In the genomic region with DNA sequence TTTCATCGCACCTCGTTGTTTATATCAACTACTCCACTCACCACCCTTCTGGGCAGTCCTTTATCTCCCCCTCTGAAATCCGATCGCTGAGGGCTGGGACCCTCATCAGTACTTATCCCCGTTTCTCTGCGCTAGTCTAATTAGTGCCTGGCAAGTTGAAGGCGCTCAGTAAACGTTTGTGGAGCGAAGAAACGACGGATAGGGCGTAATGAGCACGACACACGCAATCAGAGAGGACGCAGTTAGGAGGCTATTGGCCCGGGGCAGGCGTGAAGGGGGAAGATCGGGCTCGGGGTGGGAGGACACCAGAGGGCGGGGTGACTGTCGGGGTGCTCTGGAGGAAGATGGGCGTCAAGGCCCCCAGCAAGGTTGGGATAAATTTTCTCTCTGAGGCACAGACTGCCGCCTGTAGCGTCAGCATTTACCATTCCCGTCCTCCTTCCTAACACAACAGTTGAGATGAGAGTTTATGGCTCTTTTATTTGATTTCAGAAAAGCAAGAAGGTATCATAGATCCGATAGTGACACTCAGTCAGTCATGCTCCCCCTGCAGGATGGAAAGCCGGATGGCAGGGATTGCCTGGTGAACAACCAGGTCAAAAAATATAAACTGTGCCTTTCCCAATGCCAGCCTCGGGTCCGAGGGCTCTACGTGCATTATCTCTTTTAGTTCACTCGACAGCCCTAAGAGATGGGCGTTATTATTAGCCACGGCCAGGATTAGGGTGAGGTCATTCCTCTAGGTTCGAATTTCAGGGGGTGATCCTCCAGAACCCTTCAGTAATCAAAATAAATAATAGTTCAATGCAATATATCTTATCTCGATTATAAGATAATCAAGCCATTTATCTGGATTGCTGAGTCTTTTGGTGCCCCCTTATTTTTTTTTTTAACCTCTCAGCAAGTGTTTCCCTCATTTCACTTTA, we compare ENCODE assay signal across 8 cellular contexts. TPM values are rescaled to one million over a fixed set of nuclear protein-coding genes. Genes with fewer than 3 reads are reported as not detected.
DNase-seq lines count a peak whose midpoint lies in the region; ATAC-seq, FAIRE-seq and TF ChIP-seq lines count a peak whose summit lies in the region.

No MANE protein-coding gene starts in this region.

- TF ChIP-seq POLR2A in H54 (IDR thresholded peaks at IDR 0.05; ENCODE audit: low read depth, low read length): peak; percentile 18; the same call in 1 of the 2 replicates
- TF ChIP-seq POLR2A in vagina (IDR thresholded peaks at IDR 0.05): peak in 1 of 2 donors; percentile 47

- H3K36me3 ChIP-seq in rectal smooth muscle tissue (ENCODE audit: control insufficient read depth, insufficient read depth, low read length) (no peaks in the 10 kb centered on the region), vagina (no peaks in the 10 kb centered on the region)

- peak overlapping the region; percentile 96 for H3K9ac ChIP-seq in rectal smooth muscle tissue (ENCODE audit: low read length)

- peaks cover 27% of the 10 kb centered on the region for H3K4me1 Mint-ChIP-seq in T-helper 17 cell

- H3K27me3 ChIP-seq in right cardiac atrium (ENCODE audit: control insufficient read depth, insufficient read depth) (no peaks in the 10 kb centered on the region), rectal smooth muscle tissue (ENCODE audit: control insufficient read depth, insufficient read depth, low read length) (no peaks in the 10 kb centered on the region), vagina (no peaks in the 10 kb centered on the region)

- WGBS in right cardiac atrium: 2% methylated on average over 35 of the region's 35 CpGs

- no peaks in the 10 kb centered on the region for H3K27me3 Mint-ChIP-seq in T-helper 17 cell

- H3K4me3 ChIP-seq in right cardiac atrium (ENCODE audit: low read length) (peak overlapping the region; percentile 72), rectal smooth muscle tissue (ENCODE audit: low read length) (peak overlapping the region; percentile 80), vagina (peak overlapping the region; percentile 73 to 91)

- ATAC-seq in T-helper 17 cell (peak; percentile 83), right cardiac atrium (peak; percentile 85 to 88)

- peak; percentile 62 to 85 (median 85) for TF ChIP-seq CTCF in vagina (IDR thresholded peaks at IDR 0.05)

- intact Hi-C loops in right cardiac atrium (cut with DNase I): loop anchor here in 2 of 4 donors (2.0 kb wide), 2 partner anchors 18 to 20 kb away; no protein-coding TSS in a partner anchor
- intact Hi-C loops in vagina (cut with DNase I): no loop called here

- H3K4me1 ChIP-seq in right cardiac atrium (ENCODE audit: control insufficient read depth, insufficient read depth, low read length) (no peaks in the 10 kb centered on the region), rectal smooth muscle tissue (ENCODE audit: control insufficient read depth, insufficient read depth, low read length) (peaks cover 6% of the 10 kb centered on the region), vagina (peaks cover 13% of the 10 kb centered on the region)

- peak overlapping the region; percentile 99 for H3K4me3 Mint-ChIP-seq in T-helper 17 cell

- H3K27ac ChIP-seq in right cardiac atrium (ENCODE audit: low read length) (peak overlapping the region; percentile 96), rectal smooth muscle tissue (ENCODE audit: low read depth, low read length) (peak overlapping the region; percentile 98), vagina (peak overlapping the region; percentile 95)

- no peak for FAIRE-seq in H54 (lab: Jason Lieb, UNC)

- DNase-seq in COLO668 (lab: John Stamatoyannopoulos, UW; ENCODE audit: unreplicated experiment) (peak; percentile 14), H54 (ENCODE audit: insufficient read length, low spot score) (peak; percentile 66), NCI-H146 treated with DMSO at 0.1 percent for 48 hours (lab: John Stamatoyannopoulos, UW; ENCODE audit: unreplicated experiment) (peak; percentile 3), T-helper 17 cell (peak; percentile 67 to 77 (median 71)), amygdala (lab: John Stamatoyannopoulos, UW) (peak; percentile 13 to 88 (median 70)), right cardiac atrium (peak; percentile 84 to 94 (median 92)), vagina (ENCODE audit: extremely low spot score in 2 of 2) (no peak)

- H3K9me3 ChIP-seq in T-helper 17 cell (ENCODE audit: control insufficient read depth, low read length, poor library complexity, severe bottlenecking) (no peaks in the 10 kb centered on the region), right cardiac atrium (ENCODE audit: control insufficient read depth, low read length) (no peaks in the 10 kb centered on the region), vagina (no peaks in the 10 kb centered on the region)

- peaks cover 3% of the 10 kb centered on the region for H3K36me3 Mint-ChIP-seq in T-helper 17 cell (ENCODE audit: low read depth)

- peak overlapping the region; percentile 98 for H3K27ac Mint-ChIP-seq in T-helper 17 cell

RNA-seq across cellular contexts. Expression of gene ARL4D, which starts 9.5 kb away (rescaled TPM):
- 1 to 10 TPM; 1.1 to 2.0 TPM for total RNA-seq in T-helper 17 cell
- total RNA-seq in right cardiac atrium: 10 to 100 TPM; 10.8 to 24.5 (median 18.0) TPM
- polyA plus RNA-seq in right cardiac atrium: 13.0 TPM
- 35.6 TPM for total RNA-seq in vagina

Comparison
In these comparisons a context has a peak if more than half of its experiments do, and no peak if none do; other contexts are left out.
1. DNase-seq: peak in COLO668 (single experiment), H54 (single experiment), NCI-H146 treated with DMSO at 0.1 percent for 48 hours (single experiment), T-helper 17 cell (3 of 3), amygdala (56 of 56) and right cardiac atrium (3 of 3); none in vagina (0 of 2).
2. Peak in every context shown above with its lines, with median percentiles within 50 percentile points of each other: H3K27ac ChIP-seq and H3K4me3 ChIP-seq.